ENCODE assay signal across 29 cellular contexts in genomic region chr11:68925613-68926012, GRCh38. TPM values are rescaled to one million over a fixed set of nuclear protein-coding genes. Genes with fewer than 3 reads are reported as not detected.
DNase-seq lines count a peak whose midpoint lies in the region; ATAC-seq and TF ChIP-seq lines count a peak whose summit lies in the region.
"Had no signal": no experiment of that assay in that cellular context is flagged by ENCODE, and none has a peak within 500 bp of the region (broad histone marks: within the 10 kb centered on the region; RNA-seq: fewer than 3 reads in every experiment).

No MANE protein-coding gene starts in this region.

- no peak overlapping the region for H3K9ac ChIP-seq in adipocyte (ENCODE audit: low read length)

- intact Hi-C loops in lower leg skin (cut with DNase I; ENCODE audit: low total_unique reads): no loop called here

- H3K27me3 ChIP-seq in adipocyte (replicated peaks; ENCODE audit: control insufficient read depth, insufficient read depth, low read length): no peaks in the 10 kb centered on the region
- H3K27me3 ChIP-seq in gastroesophageal sphincter: no peaks in the 10 kb centered on the region
- no peaks in the 10 kb centered on the region for H3K27me3 ChIP-seq in right atrium auricular region

- H3K4me3 ChIP-seq in adipocyte (ENCODE audit: low read length): peak overlapping the region; percentile 44
- no peak overlapping the region for H3K4me3 ChIP-seq in gastroesophageal sphincter
- H3K4me3 ChIP-seq in lower leg skin (ENCODE audit: low read depth, poor library complexity, severe bottlenecking): no peak overlapping the region
- H3K4me3 ChIP-seq in right atrium auricular region: no peak overlapping the region

- DNase-seq in DMS53 (lab: John Stamatoyannopoulos, UW): peak; percentile 26
- no peak for DNase-seq in DMS53 treated with DMSO at 0.1 percent for 48 hours (lab: John Stamatoyannopoulos, UW; ENCODE audit: unreplicated experiment)
- DNase-seq in adipocyte (ENCODE audit: low read depth): no peak
- DNase-seq in NOMO-1 (lab: John Stamatoyannopoulos, UW; ENCODE audit: unreplicated experiment in 2 of 2): no peak
- no peak for DNase-seq in lower leg skin (ENCODE audit: low spot score in 2 of 2)
- no peak for DNase-seq in right atrium auricular region (ENCODE audit: low spot score)
- no peak for DNase-seq in DMS153 treated with DMSO at 0.1 percent for 48 hours (lab: John Stamatoyannopoulos, UW; ENCODE audit: unreplicated experiment)
- DNase-seq: AML-193; C1 segment of cervical spinal cord; Calu3; CD8-positive, alpha-beta T cell; DMS79; H7; KG1; NCI-H1105; NCI-H1694; NCI-H2081; NCI-H2171; NCI-H345; NCI-H524; NCI-H774; PC-3; Right ventricle myocardium superior had no signal

- no peak for TF ChIP-seq EP300 in gastroesophageal sphincter (IDR thresholded peaks at IDR 0.05)

- no peak for ATAC-seq in gastroesophageal sphincter
- ATAC-seq: CD8-positive, alpha-beta T cell; PC-3 had no signal

- 89 to 91% methylated on average over 3 of the region's 3 CpGs for WGBS in gastroesophageal sphincter (ENCODE audit: low coverage in 1 of 2), 2 donors
- WGBS in lower leg skin, 2 donors: 95% methylated on average over 3 of the region's 3 CpGs

- H3K36me3 ChIP-seq in adipocyte (ENCODE audit: control insufficient read depth, insufficient read depth, low read length, severe bottlenecking): peaks cover 82% of the 10 kb centered on the region
- peaks cover 0 to 89% of the 10 kb centered on the region in 2 donors for H3K36me3 ChIP-seq in gastroesophageal sphincter
- H3K36me3 ChIP-seq in right atrium auricular region: peaks cover 64% of the 10 kb centered on the region

- H3K9me3 ChIP-seq in adipocyte (ENCODE audit: control insufficient read depth, low read length): peaks cover 11% of the 10 kb centered on the region
- H3K9me3 ChIP-seq in gastroesophageal sphincter: peaks cover 0 to 20% (median 0%) of the 10 kb centered on the region in 3 donors
- peaks cover 7 to 25% of the 10 kb centered on the region in 2 donors for H3K9me3 ChIP-seq in right atrium auricular region

- H3K4me1 ChIP-seq in adipocyte (ENCODE audit: control insufficient read depth, insufficient read depth, low read length) (peaks cover 9% of the 10 kb centered on the region), gastroesophageal sphincter (peaks cover 4 to 73% (median 21%) of the 10 kb centered on the region in 3 donors), right atrium auricular region (peaks cover 0 to 20% of the 10 kb centered on the region in 2 donors)

- H3K27ac ChIP-seq in gastroesophageal sphincter (peak overlapping the region in 3 of 4 donors; percentile 66 to 93 (median 85)), right atrium auricular region (no peak overlapping the region)
- H3K27ac ChIP-seq: 22Rv1, HL-60 had no signal

- TF ChIP-seq POLR2A in gastroesophageal sphincter (IDR thresholded peaks at IDR 0.05): no peak
- no peak for TF ChIP-seq POLR2A in lower leg skin (IDR thresholded peaks at IDR 0.05)

- no peak for TF ChIP-seq CTCF in gastroesophageal sphincter (IDR thresholded peaks at IDR 0.05)
- no peak for TF ChIP-seq CTCF in lower leg skin (IDR thresholded peaks at IDR 0.05)
- TF ChIP-seq CTCF in right atrium auricular region (IDR thresholded peaks at IDR 0.05): no peak

RNA-seq across cellular contexts. Expression of gene IGHMBP2, which starts 21.9 kb away (rescaled TPM):
- total RNA-seq in gastroesophageal sphincter (10 to 100 TPM; 20.9 to 31.8 (median 24.9) TPM), lower leg skin (10 to 100 TPM; 18.6 to 33.3 (median 30.5) TPM), right atrium auricular region (1 to 10 TPM; 8.5 to 8.8 TPM)

RNA-seq across cellular contexts. Expression of gene MRPL21, which starts 22.0 kb away (rescaled TPM):
- total RNA-seq in gastroesophageal sphincter: 10 to 100 TPM; 40.4 to 70.0 (median 52.8) TPM
- 10 to 100 TPM; 34.0 to 54.5 (median 41.8) TPM for total RNA-seq in lower leg skin
- total RNA-seq in right atrium auricular region: 10 to 100 TPM; 63.2 to 87.3 TPM

RNA-seq across cellular contexts. Expression of gene MRGPRD, which starts 55.2 kb away (rescaled TPM):
- total RNA-seq in gastroesophageal sphincter (1 to 10 TPM in 2 of 4 donors, not detected in 2; 2.9 to 5.4 TPM), lower leg skin (not detected), right atrium auricular region (not detected)
- total RNA-seq: Calu3; CD8-positive, alpha-beta T cell; H7; HT-29; PC-3; Right ventricle myocardium superior; RPMI7951; SK-MEL-5 had no signal

Comparison
In these comparisons a context has a peak if more than half of its experiments do, and no peak if none do; other contexts are left out.
1. H3K27ac ChIP-seq: peak in gastroesophageal sphincter (3 of 4); none in right atrium auricular region (0 of 2).